Comparison of ENCODE assay signal across 19 cellular contexts in the genomic region with DNA sequence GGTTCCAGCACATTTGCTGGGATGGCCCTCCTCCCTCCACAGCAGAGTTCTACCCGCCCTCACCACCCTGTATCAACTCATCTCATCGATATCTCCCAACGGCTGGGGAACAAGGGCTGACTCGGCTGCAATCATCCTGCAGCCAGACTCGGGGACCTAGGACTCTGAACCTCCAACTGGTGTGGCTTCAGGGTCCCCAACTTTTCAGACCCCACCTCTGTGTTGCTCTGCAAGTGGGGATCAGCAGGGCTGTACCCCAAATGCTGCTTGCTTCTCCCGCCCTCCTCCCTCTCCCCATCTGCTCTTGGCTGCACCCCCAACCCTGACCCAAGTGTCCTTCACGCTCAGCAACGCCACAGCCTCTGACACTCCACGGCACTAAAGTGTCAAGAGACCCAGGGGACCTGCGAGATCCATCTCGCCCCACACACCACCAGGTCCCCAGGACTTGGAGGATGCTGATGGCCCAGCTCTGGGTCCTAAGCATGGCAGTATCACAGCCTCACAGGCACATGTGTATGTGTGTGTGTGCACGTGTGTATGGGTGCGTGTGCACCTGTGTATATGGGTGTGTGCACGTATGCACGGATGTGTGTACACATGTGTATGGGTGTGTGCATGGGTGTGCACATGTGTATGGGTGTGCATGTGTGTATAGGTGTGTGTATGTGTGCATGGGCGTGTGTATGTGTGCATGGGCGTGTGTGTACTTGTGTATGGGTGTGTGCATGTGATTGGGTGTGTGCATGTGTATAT. TPM values are rescaled to one million over a fixed set of nuclear protein-coding genes. Genes with fewer than 3 reads are reported as not detected.
"Had no signal": no experiment of that assay in that cellular context is flagged by ENCODE, and none has a peak within 500 bp of the region (broad histone marks: within the 10 kb centered on the region; RNA-seq: fewer than 3 reads in every experiment).

No MANE protein-coding gene starts in this region.

- H3K27ac Mint-ChIP-seq: activated CD4-positive, alpha-beta memory T cell treated with anti-CD3 and anti-CD28 coated beads, Interleukin-2, amount 10 ng/mL, durations not matched to agents 7 days and 5 days; activated naive CD8-positive, alpha-beta T cell treated with anti-CD3 and anti-CD28 coated beads, Interleukin-2, amount 10 ng/mL, durations not matched to agents 7 days and 5 days; stimulated activated naive B cell treated with anti-CD40 and anti-IgM and Interleukin-4, amounts not matched to agents 10 μg/mL and 1 μg/mL and 100 μg/mL, for 72 hours; T-helper 1 cell treated with Interleukin-12 subunit alpha and Interleukin-12 subunit beta and Interleukin-4 antibody, amounts not matched to agents 30 μg/mL and 1 μg/mL, for 36 hours had no signal

- H3K4me1 ChIP-seq: parathyroid adenoma, tibial artery had no signal

- ATAC-seq: stimulated activated naive B cell treated with anti-CD40 and anti-IgM and Interleukin-4, amounts not matched to agents 10 μg/mL and 1 μg/mL and 100 μg/mL, for 72 hours had no signal

- H3K9me3 ChIP-seq: SK-N-SH, tibial artery had no signal

- H3K36me3 ChIP-seq: brain microvascular endothelial cell, tibial artery had no signal

- H3K4me3 Mint-ChIP-seq: activated CD4-positive, alpha-beta memory T cell treated with anti-CD3 and anti-CD28 coated beads, Interleukin-2, amount 10 ng/mL, durations not matched to agents 7 days and 5 days; activated naive CD8-positive, alpha-beta T cell treated with anti-CD3 and anti-CD28 coated beads, Interleukin-2, amount 10 ng/mL, durations not matched to agents 7 days and 5 days; stimulated activated naive B cell treated with anti-CD40 and anti-IgM and Interleukin-4, amounts not matched to agents 10 μg/mL and 1 μg/mL and 100 μg/mL, for 72 hours; T-helper 1 cell treated with Interleukin-12 subunit alpha and Interleukin-12 subunit beta and Interleukin-4 antibody, amounts not matched to agents 30 μg/mL and 1 μg/mL, for 36 hours had no signal

- H3K27ac ChIP-seq: brain microvascular endothelial cell, parathyroid adenoma, skin epidermis, tibial artery had no signal

- H3K4me2 ChIP-seq: SK-N-SH had no signal

- DNase-seq: activated CD4-positive, alpha-beta memory T cell treated with anti-CD3 and anti-CD28 coated beads, Interleukin-2, amount 10 ng/mL, durations not matched to agents 7 days and 5 days; activated CD4-positive, alpha-beta T cell treated with anti-CD3 and anti-CD28 coated beads for 4 hours; activated naive CD4-positive, alpha-beta T cell; activated naive CD8-positive, alpha-beta T cell treated with anti-CD3 and anti-CD28 coated beads, Interleukin-2, amount 10 ng/mL, durations not matched to agents 7 days and 5 days; anterior cingulate cortex; brain microvascular endothelial cell; cerebellar nuclear complex; effector CD8-positive, alpha-beta T cell; foreskin melanocyte; SK-N-SH; stimulated activated CD4-positive, alpha-beta T cell treated with anti-CD3 and anti-CD28 coated beads, Interleukin-15, amount 100 ng/mL, for 24 hours; stimulated activated CD4-positive, alpha-beta T cell treated with anti-CD3 and anti-CD28 coated beads, Interleukin-4, amount 100 ng/mL, for 1 hour; stimulated activated naive B cell treated with anti-CD40 and anti-IgM and Interleukin-4, amounts not matched to agents 10 μg/mL and 1 μg/mL and 100 μg/mL, for 72 hours had no signal

- H3K27me3 ChIP-seq: brain microvascular endothelial cell had no signal

- H2AFZ ChIP-seq: parathyroid adenoma had no signal

- H3K4me3 ChIP-seq: skin epidermis, tibial artery had no signal

- H3K9me3 Mint-ChIP-seq: T-helper 1 cell treated with Interleukin-12 subunit alpha and Interleukin-12 subunit beta and Interleukin-4 antibody, amounts not matched to agents 30 μg/mL and 1 μg/mL, for 36 hours had no signal

RNA-seq across cellular contexts. Expression of a gene that starts 26.9 kb away (rescaled TPM):
- total RNA-seq: activated CD4-positive, alpha-beta memory T cell treated with anti-CD3 and anti-CD28 coated beads, Interleukin-2, amount 10 ng/mL, durations not matched to agents 7 days and 5 days; activated naive CD8-positive, alpha-beta T cell treated with anti-CD3 and anti-CD28 coated beads, Interleukin-2, amount 10 ng/mL, durations not matched to agents 7 days and 5 days; mesenteric fat pad; subcutaneous adipose tissue had no signal
